In the genomic region with DNA sequence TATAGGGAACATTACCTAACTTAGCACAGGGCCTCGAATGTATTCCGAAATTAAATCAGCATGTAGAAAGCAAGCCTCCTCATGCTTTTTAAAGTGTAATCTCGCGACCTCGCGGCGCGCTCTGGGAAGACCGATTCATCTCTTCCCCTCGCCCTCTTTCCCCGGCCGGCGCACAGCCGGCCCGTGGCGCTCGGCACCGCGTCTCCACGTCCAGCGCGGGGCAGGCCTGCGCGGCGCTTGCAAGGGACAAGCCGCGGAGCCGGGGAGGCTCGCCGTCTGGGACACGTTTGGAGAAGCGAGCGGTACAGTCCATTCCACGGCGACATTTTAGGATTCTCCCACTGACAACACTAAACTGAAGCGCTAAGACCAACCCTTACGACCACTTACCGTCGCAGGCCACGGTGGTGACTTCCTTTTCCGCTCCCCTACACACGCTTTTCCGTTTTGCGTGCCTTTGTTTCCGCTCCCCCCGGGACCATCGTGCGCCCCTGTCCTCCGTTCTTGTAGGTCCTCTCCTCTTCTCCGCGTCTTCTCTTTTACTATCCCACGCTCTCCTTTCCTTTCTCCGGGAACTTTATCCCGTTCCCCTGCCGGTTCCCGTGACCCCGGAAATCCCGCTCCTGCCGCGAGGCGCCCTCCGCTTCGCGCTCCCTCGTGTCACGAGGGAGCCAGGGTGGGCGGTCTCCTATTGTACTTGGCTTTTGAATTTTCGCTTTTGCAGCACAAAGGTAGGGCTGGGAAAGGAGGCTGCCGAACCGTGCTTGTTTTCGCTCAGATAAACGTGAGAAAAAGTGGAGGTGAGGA, we compare ENCODE assay signal across 1 cellular context.
TF ChIP-seq lines count a peak whose summit lies in the region.

A gene with protein sequence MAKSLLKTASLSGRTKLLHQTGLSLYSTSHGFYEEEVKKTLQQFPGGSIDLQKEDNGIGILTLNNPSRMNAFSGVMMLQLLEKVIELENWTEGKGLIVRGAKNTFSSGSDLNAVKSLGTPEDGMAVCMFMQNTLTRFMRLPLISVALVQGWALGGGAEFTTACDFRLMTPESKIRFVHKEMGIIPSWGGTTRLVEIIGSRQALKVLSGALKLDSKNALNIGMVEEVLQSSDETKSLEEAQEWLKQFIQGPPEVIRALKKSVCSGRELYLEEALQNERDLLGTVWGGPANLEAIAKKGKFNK (minus strand): TSS at position 664 of the 807 bp plus-strand sequence. CDS start 12,581 bp downstream, outside the sequence.

TF ChIP-seq in HepG2, 621 proteins besides CTCF, POLR2A, EP300 and RAD21 (continued from another document and continues in another):
- TF ChIP-seq ZSCAN9 (CRISPR knock-in tag; IDR thresholded peaks at IDR 0.05; ENCODE audit: borderline replicate concordance), result peak; percentile 55; the same call in 1 of the 2 replicates
- TF ChIP-seq EZH2 (conservative IDR thresholded peaks at IDR 0.05; ENCODE audit: low read depth, low read length), result no peak
- peak; percentile 65; the same call in 1 of the 2 replicates for TF ChIP-seq KLF12 (CRISPR knock-in tag; IDR thresholded peaks at IDR 0.05; ENCODE audit: borderline replicate concordance)
- TF ChIP-seq SMAD9 (CRISPR knock-in tag; IDR thresholded peaks at IDR 0.05), result no peak
- TF ChIP-seq, protein P1, sequence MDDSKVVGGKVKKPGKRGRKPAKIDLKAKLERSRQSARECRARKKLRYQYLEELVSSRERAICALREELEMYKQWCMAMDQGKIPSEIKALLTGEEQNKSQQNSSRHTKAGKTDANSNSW (CRISPR knock-in tag; IDR thresholded peaks at IDR 0.05; ENCODE audit: borderline replicate concordance), result no peak; the same call in 1 of the 2 replicates
- TF ChIP-seq ZSCAN12 (CRISPR knock-in tag; IDR thresholded peaks at IDR 0.05), result no peak; the same call in 1 of the 2 replicates
- TF ChIP-seq ARNT (IDR thresholded peaks at IDR 0.05), result no peak
- peak; percentile 91 for TF ChIP-seq ZBTB38 (CRISPR knock-in tag; IDR thresholded peaks at IDR 0.05)
- peak; percentile 44; the same call in 1 of the 2 replicates for TF ChIP-seq CENPT (CRISPR knock-in tag; IDR thresholded peaks at IDR 0.05; ENCODE audit: low read depth)
- peak; percentile 86 for TF ChIP-seq GATAD2A (CRISPR knock-in tag; IDR thresholded peaks at IDR 0.05)
- peak; percentile 34; the same call in 1 of the 2 replicates for TF ChIP-seq ZNF766 (CRISPR knock-in tag; IDR thresholded peaks at IDR 0.05; ENCODE audit: borderline replicate concordance)
- TF ChIP-seq, protein P2, sequence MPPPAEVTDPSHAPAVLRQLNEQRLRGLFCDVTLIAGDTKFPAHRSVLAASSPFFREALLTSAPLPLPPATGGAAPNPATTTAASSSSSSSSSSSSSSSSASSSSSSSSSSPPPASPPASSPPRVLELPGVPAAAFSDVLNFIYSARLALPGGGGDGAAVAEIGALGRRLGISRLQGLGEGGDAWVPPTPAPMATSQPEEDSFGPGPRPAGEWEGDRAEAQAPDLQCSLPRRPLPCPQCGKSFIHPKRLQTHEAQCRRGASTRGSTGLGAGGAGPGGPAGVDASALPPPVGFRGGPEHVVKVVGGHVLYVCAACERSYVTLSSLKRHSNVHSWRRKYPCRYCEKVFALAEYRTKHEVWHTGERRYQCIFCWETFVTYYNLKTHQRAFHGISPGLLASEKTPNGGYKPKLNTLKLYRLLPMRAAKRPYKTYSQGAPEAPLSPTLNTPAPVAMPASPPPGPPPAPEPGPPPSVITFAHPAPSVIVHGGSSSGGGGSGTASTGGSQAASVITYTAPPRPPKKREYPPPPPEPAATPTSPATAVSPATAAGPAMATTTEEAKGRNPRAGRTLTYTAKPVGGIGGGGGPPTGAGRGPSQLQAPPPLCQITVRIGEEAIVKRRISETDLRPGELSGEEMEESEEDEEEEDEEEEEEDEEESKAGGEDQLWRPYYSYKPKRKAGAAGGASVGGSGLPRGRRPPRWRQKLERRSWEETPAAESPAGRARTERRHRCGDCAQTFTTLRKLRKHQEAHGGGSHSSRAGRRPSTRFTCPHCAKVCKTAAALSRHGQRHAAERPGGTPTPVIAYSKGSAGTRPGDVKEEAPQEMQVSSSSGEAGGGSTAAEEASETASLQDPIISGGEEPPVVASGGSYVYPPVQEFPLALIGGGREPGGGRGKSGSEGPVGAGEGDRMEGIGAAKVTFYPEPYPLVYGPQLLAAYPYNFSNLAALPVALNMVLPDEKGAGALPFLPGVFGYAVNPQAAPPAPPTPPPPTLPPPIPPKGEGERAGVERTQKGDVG (CRISPR knock-in tag; IDR thresholded peaks at IDR 0.05; ENCODE audit: borderline replicate concordance), result no peak; the same call in 1 of the 2 replicates
- TF ChIP-seq, protein P3, sequence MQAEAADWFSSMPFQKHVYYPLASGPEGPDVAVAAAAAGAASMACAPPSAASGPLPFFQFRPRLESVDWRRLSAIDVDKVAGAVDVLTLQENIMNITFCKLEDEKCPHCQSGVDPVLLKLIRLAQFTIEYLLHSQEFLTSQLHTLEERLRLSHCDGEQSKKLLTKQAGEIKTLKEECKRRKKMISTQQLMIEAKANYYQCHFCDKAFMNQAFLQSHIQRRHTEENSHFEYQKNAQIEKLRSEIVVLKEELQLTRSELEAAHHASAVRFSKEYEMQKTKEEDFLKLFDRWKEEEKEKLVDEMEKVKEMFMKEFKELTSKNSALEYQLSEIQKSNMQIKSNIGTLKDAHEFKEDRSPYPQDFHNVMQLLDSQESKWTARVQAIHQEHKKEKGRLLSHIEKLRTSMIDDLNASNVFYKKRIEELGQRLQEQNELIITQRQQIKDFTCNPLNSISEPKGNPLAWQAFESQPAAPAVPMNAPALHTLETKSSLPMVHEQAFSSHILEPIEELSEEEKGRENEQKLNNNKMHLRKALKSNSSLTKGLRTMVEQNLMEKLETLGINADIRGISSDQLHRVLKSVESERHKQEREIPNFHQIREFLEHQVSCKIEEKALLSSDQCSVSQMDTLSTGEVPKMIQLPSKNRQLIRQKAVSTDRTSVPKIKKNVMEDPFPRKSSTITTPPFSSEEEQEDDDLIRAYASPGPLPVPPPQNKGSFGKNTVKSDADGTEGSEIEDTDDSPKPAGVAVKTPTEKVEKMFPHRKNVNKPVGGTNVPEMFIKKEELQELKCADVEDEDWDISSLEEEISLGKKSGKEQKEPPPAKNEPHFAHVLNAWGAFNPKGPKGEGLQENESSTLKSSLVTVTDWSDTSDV (CRISPR knock-in tag; IDR thresholded peaks at IDR 0.05), result peak; percentile 48; the same call in 1 of the 2 replicates
- no peak; the same call in 1 of the 2 replicates for TF ChIP-seq ZNF7 (CRISPR knock-in tag; IDR thresholded peaks at IDR 0.05)
- TF ChIP-seq SRY (CRISPR knock-in tag; IDR thresholded peaks at IDR 0.05), result peak; percentile 97
- peak; percentile 32; the same call in 1 of the 2 replicates for TF ChIP-seq NFIC (IDR thresholded peaks at IDR 0.05; ENCODE audit: low read length)
- no peak; the same call in 1 of the 2 replicates for TF ChIP-seq JUN (CRISPR knock-in tag; IDR thresholded peaks at IDR 0.05)
- TF ChIP-seq CBX5 (CRISPR knock-in tag; IDR thresholded peaks at IDR 0.05; ENCODE audit: borderline replicate concordance), result no peak
- TF ChIP-seq, protein P4, sequence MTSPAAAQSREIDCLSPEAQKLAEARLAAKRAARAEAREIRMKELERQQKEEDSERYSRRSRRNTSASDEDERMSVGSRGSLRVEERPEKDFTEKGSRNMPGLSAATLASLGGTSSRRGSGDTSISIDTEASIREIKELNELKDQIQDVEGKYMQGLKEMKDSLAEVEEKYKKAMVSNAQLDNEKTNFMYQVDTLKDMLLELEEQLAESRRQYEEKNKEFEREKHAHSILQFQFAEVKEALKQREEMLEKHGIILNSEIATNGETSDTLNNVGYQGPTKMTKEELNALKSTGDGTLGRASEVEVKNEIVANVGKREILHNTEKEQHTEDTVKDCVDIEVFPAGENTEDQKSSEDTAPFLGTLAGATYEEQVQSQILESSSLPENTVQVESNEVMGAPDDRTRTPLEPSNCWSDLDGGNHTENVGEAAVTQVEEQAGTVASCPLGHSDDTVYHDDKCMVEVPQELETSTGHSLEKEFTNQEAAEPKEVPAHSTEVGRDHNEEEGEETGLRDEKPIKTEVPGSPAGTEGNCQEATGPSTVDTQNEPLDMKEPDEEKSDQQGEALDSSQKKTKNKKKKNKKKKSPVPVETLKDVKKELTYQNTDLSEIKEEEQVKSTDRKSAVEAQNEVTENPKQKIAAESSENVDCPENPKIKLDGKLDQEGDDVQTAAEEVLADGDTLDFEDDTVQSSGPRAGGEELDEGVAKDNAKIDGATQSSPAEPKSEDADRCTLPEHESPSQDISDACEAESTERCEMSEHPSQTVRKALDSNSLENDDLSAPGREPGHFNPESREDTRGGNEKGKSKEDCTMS (CRISPR knock-in tag; conservative IDR thresholded peaks at IDR 0.05), result 0 out of 2 replicates have a peak, but pooled peaks have one; percentile 25
- peak; percentile 96 for TF ChIP-seq ZNF33B (CRISPR knock-in tag; IDR thresholded peaks at IDR 0.05)
- TF ChIP-seq, protein P5, sequence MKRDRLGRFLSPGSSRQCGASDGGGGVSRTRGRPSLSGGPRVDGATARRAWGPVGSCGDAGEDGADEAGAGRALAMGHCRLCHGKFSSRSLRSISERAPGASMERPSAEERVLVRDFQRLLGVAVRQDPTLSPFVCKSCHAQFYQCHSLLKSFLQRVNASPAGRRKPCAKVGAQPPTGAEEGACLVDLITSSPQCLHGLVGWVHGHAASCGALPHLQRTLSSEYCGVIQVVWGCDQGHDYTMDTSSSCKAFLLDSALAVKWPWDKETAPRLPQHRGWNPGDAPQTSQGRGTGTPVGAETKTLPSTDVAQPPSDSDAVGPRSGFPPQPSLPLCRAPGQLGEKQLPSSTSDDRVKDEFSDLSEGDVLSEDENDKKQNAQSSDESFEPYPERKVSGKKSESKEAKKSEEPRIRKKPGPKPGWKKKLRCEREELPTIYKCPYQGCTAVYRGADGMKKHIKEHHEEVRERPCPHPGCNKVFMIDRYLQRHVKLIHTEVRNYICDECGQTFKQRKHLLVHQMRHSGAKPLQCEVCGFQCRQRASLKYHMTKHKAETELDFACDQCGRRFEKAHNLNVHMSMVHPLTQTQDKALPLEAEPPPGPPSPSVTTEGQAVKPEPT (CRISPR knock-in tag; IDR thresholded peaks at IDR 0.05; ENCODE audit: low read depth), result peak; percentile 77; the same call in 1 of the 2 replicates
- TF ChIP-seq SMARCE1 (IDR thresholded peaks at IDR 0.05; ENCODE audit: borderline replicate concordance), result no peak
- no peak for TF ChIP-seq NFIB (CRISPR knock-in tag; IDR thresholded peaks at IDR 0.05; ENCODE audit: borderline replicate concordance)
- TF ChIP-seq, protein P6, sequence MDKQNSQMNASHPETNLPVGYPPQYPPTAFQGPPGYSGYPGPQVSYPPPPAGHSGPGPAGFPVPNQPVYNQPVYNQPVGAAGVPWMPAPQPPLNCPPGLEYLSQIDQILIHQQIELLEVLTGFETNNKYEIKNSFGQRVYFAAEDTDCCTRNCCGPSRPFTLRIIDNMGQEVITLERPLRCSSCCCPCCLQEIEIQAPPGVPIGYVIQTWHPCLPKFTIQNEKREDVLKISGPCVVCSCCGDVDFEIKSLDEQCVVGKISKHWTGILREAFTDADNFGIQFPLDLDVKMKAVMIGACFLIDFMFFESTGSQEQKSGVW (CRISPR knock-in tag; IDR thresholded peaks at IDR 0.05; ENCODE audit: borderline replicate concordance), result no peak
- TF ChIP-seq ZNF530 (CRISPR knock-in tag; IDR thresholded peaks at IDR 0.05; ENCODE audit: low read depth), result no peak; the same call in 1 of the 2 replicates
- TF ChIP-seq ZNF790 (CRISPR knock-in tag; IDR thresholded peaks at IDR 0.05; ENCODE audit: borderline replicate concordance), result peak; percentile 93; the same call in 1 of the 2 replicates
- TF ChIP-seq ZSCAN30 (CRISPR knock-in tag; IDR thresholded peaks at IDR 0.05), result peak; percentile 76; the same call in 1 of the 2 replicates
- TF ChIP-seq ZIK1 (CRISPR knock-in tag; IDR thresholded peaks at IDR 0.05; ENCODE audit: borderline replicate concordance, low read depth), result peak; percentile 52
- TF ChIP-seq XBP1 (CRISPR knock-in tag; IDR thresholded peaks at IDR 0.05), result no peak
- peak; percentile 23; the same call in 1 of the 2 replicates for TF ChIP-seq MEIS2 (CRISPR knock-in tag; IDR thresholded peaks at IDR 0.05)
- peak; percentile 97; the same call in 1 of the 2 replicates for TF ChIP-seq ZNF343 (CRISPR knock-in tag; IDR thresholded peaks at IDR 0.05)
- TF ChIP-seq, protein P7, sequence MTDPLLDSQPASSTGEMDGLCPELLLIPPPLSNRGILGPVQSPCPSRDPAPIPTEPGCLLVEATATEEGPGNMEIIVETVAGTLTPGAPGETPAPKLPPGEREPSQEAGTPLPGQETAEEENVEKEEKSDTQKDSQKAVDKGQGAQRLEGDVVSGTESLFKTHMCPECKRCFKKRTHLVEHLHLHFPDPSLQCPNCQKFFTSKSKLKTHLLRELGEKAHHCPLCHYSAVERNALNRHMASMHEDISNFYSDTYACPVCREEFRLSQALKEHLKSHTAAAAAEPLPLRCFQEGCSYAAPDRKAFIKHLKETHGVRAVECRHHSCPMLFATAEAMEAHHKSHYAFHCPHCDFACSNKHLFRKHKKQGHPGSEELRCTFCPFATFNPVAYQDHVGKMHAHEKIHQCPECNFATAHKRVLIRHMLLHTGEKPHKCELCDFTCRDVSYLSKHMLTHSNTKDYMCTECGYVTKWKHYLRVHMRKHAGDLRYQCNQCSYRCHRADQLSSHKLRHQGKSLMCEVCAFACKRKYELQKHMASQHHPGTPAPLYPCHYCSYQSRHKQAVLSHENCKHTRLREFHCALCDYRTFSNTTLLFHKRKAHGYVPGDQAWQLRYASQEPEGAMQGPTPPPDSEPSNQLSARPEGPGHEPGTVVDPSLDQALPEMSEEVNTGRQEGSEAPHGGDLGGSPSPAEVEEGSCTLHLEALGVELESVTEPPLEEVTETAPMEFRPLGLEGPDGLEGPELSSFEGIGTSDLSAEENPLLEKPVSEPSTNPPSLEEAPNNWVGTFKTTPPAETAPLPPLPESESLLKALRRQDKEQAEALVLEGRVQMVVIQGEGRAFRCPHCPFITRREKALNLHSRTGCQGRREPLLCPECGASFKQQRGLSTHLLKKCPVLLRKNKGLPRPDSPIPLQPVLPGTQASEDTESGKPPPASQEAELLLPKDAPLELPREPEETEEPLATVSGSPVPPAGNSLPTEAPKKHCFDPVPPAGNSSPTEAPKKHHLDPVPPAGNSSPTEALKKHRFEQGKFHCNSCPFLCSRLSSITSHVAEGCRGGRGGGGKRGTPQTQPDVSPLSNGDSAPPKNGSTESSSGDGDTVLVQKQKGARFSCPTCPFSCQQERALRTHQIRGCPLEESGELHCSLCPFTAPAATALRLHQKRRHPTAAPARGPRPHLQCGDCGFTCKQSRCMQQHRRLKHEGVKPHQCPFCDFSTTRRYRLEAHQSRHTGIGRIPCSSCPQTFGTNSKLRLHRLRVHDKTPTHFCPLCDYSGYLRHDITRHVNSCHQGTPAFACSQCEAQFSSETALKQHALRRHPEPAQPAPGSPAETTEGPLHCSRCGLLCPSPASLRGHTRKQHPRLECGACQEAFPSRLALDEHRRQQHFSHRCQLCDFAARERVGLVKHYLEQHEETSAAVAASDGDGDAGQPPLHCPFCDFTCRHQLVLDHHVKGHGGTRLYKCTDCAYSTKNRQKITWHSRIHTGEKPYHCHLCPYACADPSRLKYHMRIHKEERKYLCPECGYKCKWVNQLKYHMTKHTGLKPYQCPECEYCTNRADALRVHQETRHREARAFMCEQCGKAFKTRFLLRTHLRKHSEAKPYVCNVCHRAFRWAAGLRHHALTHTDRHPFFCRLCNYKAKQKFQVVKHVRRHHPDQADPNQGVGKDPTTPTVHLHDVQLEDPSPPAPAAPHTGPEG (CRISPR knock-in tag; IDR thresholded peaks at IDR 0.05), result peak; percentile 36
- peak; percentile 70; the same call in 1 of the 2 replicates for TF ChIP-seq BRCA1 (CRISPR knock-in tag; IDR thresholded peaks at IDR 0.05)
- TF ChIP-seq, protein P8, sequence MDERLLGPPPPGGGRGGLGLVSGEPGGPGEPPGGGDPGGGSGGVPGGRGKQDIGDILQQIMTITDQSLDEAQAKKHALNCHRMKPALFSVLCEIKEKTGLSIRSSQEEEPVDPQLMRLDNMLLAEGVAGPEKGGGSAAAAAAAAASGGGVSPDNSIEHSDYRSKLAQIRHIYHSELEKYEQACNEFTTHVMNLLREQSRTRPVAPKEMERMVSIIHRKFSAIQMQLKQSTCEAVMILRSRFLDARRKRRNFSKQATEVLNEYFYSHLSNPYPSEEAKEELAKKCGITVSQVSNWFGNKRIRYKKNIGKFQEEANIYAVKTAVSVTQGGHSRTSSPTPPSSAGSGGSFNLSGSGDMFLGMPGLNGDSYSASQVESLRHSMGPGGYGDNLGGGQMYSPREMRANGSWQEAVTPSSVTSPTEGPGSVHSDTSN (CRISPR knock-in tag; IDR thresholded peaks at IDR 0.05), result no peak
